ENCODE assay signal across 10 cellular contexts in genomic region chr9:133070500-133070961, GRCh38. TPM values are rescaled to one million over a fixed set of nuclear protein-coding genes. Genes with fewer than 3 reads are reported as not detected.
DNase-seq lines count a peak whose midpoint lies in the region; ATAC-seq, FAIRE-seq and TF ChIP-seq lines count a peak whose summit lies in the region.
"Not testable (repeated sequence)": the region's sequence is repeated elsewhere in the genome, so short reads cannot be mapped to it uniquely, and the experiment has no call there.
"Had no signal": no experiment of that assay in that cellular context is flagged by ENCODE, and none has a peak within 500 bp of the region (broad histone marks: within the 10 kb centered on the region; RNA-seq: fewer than 3 reads in every experiment).

No MANE protein-coding gene starts in this region.

- peak; percentile 95 for FAIRE-seq in bronchial epithelial cell (lab: Jason Lieb, UNC)
- not testable (repeated sequence) for FAIRE-seq in pancreas (lab: Jason Lieb, UNC)

- intact Hi-C loops in Panc1 (cut with micrococcal nuclease; ENCODE audit: unreplicated experiment) = loop anchor here (2.0 kb wide), 1 partner anchor 14 kb away; no protein-coding TSS in a partner anchor
- intact Hi-C loops in Right ventricle myocardium superior (cut with DNase I); pancreas (cut with DNase I); upper lobe of right lung (cut with DNase I): not testable (repeated sequence)

- in situ Hi-C loops in Panc1 (cut with HindIII; ENCODE audit: low pct_unique_long_range_greater_than_20kb, low sequenced_read_pairs) = not testable (repeated sequence)

- H3K36me3 Mint-ChIP-seq in activated T-helper 17 cell treated with anti-CD3 and anti-CD28 coated beads, Interleukin-2, amount 50 U/mL, for 72 hours (ENCODE audit: low read depth) = not testable (repeated sequence)
- peaks cover 12% of the 10 kb centered on the region for H3K36me3 Mint-ChIP-seq in stimulated activated effector memory CD8-positive, alpha-beta T cell treated with anti-CD3 and anti-CD28 coated beads, Interleukin-12 subunit alpha, Interleukin-12 subunit beta, amount 100 ng/mL, for 72 hours

- POLR2A ChIA-PET in Panc1 (lab: Charles Lee) = not testable (repeated sequence)

- not testable (repeated sequence) for H3K4me3 ChIP-seq in Panc1 (ENCODE audit: low read depth in 2 of 2, low read length in 2 of 2); bronchial epithelial cell (ENCODE audit: low read depth, low read length); pancreas; upper lobe of right lung

- H3K36me3 ChIP-seq in Panc1 (ENCODE audit: control insufficient read depth, insufficient read depth, low read length); bronchial epithelial cell (ENCODE audit: control insufficient read depth, insufficient read depth, low read length); upper lobe of right lung: not testable (repeated sequence)
- peaks cover 0 to 24% (median 9%) of the 10 kb centered on the region in 3 donors for H3K36me3 ChIP-seq in pancreas

- peak; percentile 46; the same call in 1 of the 2 replicates for ATAC-seq in Panc1
- ATAC-seq in activated T-helper 17 cell treated with anti-CD3 and anti-CD28 coated beads, Interleukin-2, amount 50 U/mL, for 72 hours (replicated peaks) = peak; percentile 14
- peak; percentile 19 for ATAC-seq in Right ventricle myocardium superior (ENCODE audit: poor library complexity)
- peak; percentile 33 for ATAC-seq in left lobe of liver
- ATAC-seq in pancreas = peak; percentile 12 to 28 (median 17)
- ATAC-seq in stimulated activated effector memory CD8-positive, alpha-beta T cell treated with anti-CD3 and anti-CD28 coated beads, Interleukin-12 subunit alpha, Interleukin-12 subunit beta, amount 100 ng/mL, for 72 hours = peak; percentile 31
- peak; percentile 12 for ATAC-seq in upper lobe of right lung

- not testable (repeated sequence) for H3K9me3 Mint-ChIP-seq in activated T-helper 17 cell treated with anti-CD3 and anti-CD28 coated beads, Interleukin-2, amount 50 U/mL, for 72 hours; stimulated activated effector memory CD8-positive, alpha-beta T cell treated with anti-CD3 and anti-CD28 coated beads, Interleukin-12 subunit alpha, Interleukin-12 subunit beta, amount 100 ng/mL, for 72 hours

- DNase-seq in Panc1 (ENCODE audit: low read depth, low spot score); bronchial epithelial cell (ENCODE audit: low read depth); Right ventricle myocardium superior; left lobe of liver (ENCODE audit: low spot score); stimulated activated effector memory CD8-positive, alpha-beta T cell treated with anti-CD3 and anti-CD28 coated beads, Interleukin-12 subunit alpha, Interleukin-12 subunit beta, amount 100 ng/mL, for 72 hours (ENCODE audit: low spot score in 2 of 2); upper lobe of right lung: not testable (repeated sequence)
- DNase-seq in pancreas = peak; percentile 65 to 90 (median 80)

- H3K4me3 Mint-ChIP-seq in activated T-helper 17 cell treated with anti-CD3 and anti-CD28 coated beads, Interleukin-2, amount 50 U/mL, for 72 hours; stimulated activated effector memory CD8-positive, alpha-beta T cell treated with anti-CD3 and anti-CD28 coated beads, Interleukin-12 subunit alpha, Interleukin-12 subunit beta, amount 100 ng/mL, for 72 hours: not testable (repeated sequence)

- H3K4me1 Mint-ChIP-seq in activated T-helper 17 cell treated with anti-CD3 and anti-CD28 coated beads, Interleukin-2, amount 50 U/mL, for 72 hours; stimulated activated effector memory CD8-positive, alpha-beta T cell treated with anti-CD3 and anti-CD28 coated beads, Interleukin-12 subunit alpha, Interleukin-12 subunit beta, amount 100 ng/mL, for 72 hours: not testable (repeated sequence)

- CTCF ChIA-PET in Panc1 (lab: Charles Lee) = not testable (repeated sequence)

- H3K9me3 ChIP-seq in Panc1 (ENCODE audit: control insufficient read depth, insufficient read depth, low read depth, low read length); pancreas; upper lobe of right lung: not testable (repeated sequence)

- BruUV-seq in Panc1 (replicated peaks; lab: Mats Ljungman, UMichigan) = not testable (repeated sequence)

- H3K4me1 ChIP-seq in Panc1 (ENCODE audit: control insufficient read depth, insufficient read depth, low read length); pancreas; upper lobe of right lung: not testable (repeated sequence)

- not testable (repeated sequence) for H3K27me3 Mint-ChIP-seq in activated T-helper 17 cell treated with anti-CD3 and anti-CD28 coated beads, Interleukin-2, amount 50 U/mL, for 72 hours

- not testable (repeated sequence) for H3K27ac ChIP-seq in Panc1 (ENCODE audit: low read length); upper lobe of right lung
- H3K27ac ChIP-seq in pancreas = peak overlapping the region in 1 of 4 donors; percentile 19

- not testable (repeated sequence) for TF ChIP-seq CTCF in Panc1 (IDR thresholded peaks at IDR 0.05); bronchial epithelial cell (IDR thresholded peaks at IDR 0.05; ENCODE audit: insufficient read depth, low read length, severe bottlenecking); pancreas (IDR thresholded peaks at IDR 0.05); upper lobe of right lung (IDR thresholded peaks at IDR 0.05)

- 38 to 49% methylated on average over 16 to 17 of the region's 17 CpGs for WGBS in pancreas, 2 donors

- not testable (repeated sequence) for H3K27ac Mint-ChIP-seq in activated T-helper 17 cell treated with anti-CD3 and anti-CD28 coated beads, Interleukin-2, amount 50 U/mL, for 72 hours; stimulated activated effector memory CD8-positive, alpha-beta T cell treated with anti-CD3 and anti-CD28 coated beads, Interleukin-12 subunit alpha, Interleukin-12 subunit beta, amount 100 ng/mL, for 72 hours

- not testable (repeated sequence) for H3K27me3 ChIP-seq in Panc1 (ENCODE audit: control insufficient read depth, insufficient read depth, low read length); bronchial epithelial cell (ENCODE audit: control insufficient read depth, insufficient read depth, low read length); pancreas; upper lobe of right lung

RNA-seq across cellular contexts. Expression of gene CEL, which starts 8.8 kb away (rescaled TPM):
- total RNA-seq in Panc1 (2021; ENCODE audit: unreplicated experiment) = 4.3 TPM
- 0.64 TPM for polyA plus RNA-seq in Panc1 (2012; ENCODE audit: insufficient read length)
- total RNA-seq in activated T-helper 17 cell treated with anti-CD3 and anti-CD28 coated beads, Interleukin-2, amount 50 U/mL, for 72 hours = 1 to 10 TPM; 1.2 to 4.2 TPM
- 0.53 and 1.3 TPM in 2 replicates for total RNA-seq in bronchial epithelial cell
- total RNA-seq in Right ventricle myocardium superior = 7.3 TPM
- 7.7 TPM for total RNA-seq in left lobe of liver
- over 10,000 TPM; 11,290 to 24,413 (median 19,239) TPM for total RNA-seq in pancreas
- polyA plus RNA-seq in pancreas = 1,000 to 10,000 TPM; 2,560 to 4,565 TPM
- total RNA-seq in upper lobe of right lung = 0.75 TPM
- polyA plus RNA-seq: CD14-positive monocyte; CD8-positive, alpha-beta memory T cell had no signal

RNA-seq across cellular contexts. Expression of gene GTF3C5, which starts 39.7 kb away (rescaled TPM):
- total RNA-seq in Panc1 (2021; ENCODE audit: unreplicated experiment) (47.7 TPM), bronchial epithelial cell (29.7 and 31.4 TPM in 2 replicates), Right ventricle myocardium superior (49.0 TPM), left lobe of liver (24.6 TPM), pancreas (10 to 100 TPM; 17.4 to 33.0 (median 23.2) TPM), upper lobe of right lung (41.7 TPM)
- polyA plus RNA-seq in Panc1 (2012; ENCODE audit: insufficient read length) = 52.8 TPM
- total RNA-seq in activated T-helper 17 cell treated with anti-CD3 and anti-CD28 coated beads, Interleukin-2, amount 50 U/mL, for 72 hours = 100 to 1,000 TPM in 1 of 2 donors, 10 to 100 TPM in 1; 83.3 to 118 TPM
- 10 to 100 TPM; 67.2 to 68.5 TPM for polyA plus RNA-seq in pancreas

RNA-seq across cellular contexts. Expression of gene RALGDS, which starts 50.5 kb away (rescaled TPM):
- 25.8 TPM for total RNA-seq in Panc1 (2021; ENCODE audit: unreplicated experiment)
- 47.7 TPM for polyA plus RNA-seq in Panc1 (2012; ENCODE audit: insufficient read length)
- 100 to 1,000 TPM; 101 to 156 TPM for total RNA-seq in activated T-helper 17 cell treated with anti-CD3 and anti-CD28 coated beads, Interleukin-2, amount 50 U/mL, for 72 hours
- 18.7 and 21.1 TPM in 2 replicates for total RNA-seq in bronchial epithelial cell
- 33.1 TPM for total RNA-seq in Right ventricle myocardium superior
- 4.7 TPM for total RNA-seq in left lobe of liver
- total RNA-seq in pancreas = 10 to 100 TPM; 16.1 to 31.9 (median 20.3) TPM
- 10 to 100 TPM; 56.0 to 69.7 TPM for polyA plus RNA-seq in pancreas
- 66.3 TPM for total RNA-seq in upper lobe of right lung

Comparison
In these comparisons a context has a peak if more than half of its experiments do, and no peak if none do; other contexts are left out.
1. RNA of gene CEL, which starts 8.8 kb away (total RNA-seq): 11,290 to 24,413 TPM in pancreas; 7.7 TPM in left lobe of liver (single experiment), 7.3 TPM in Right ventricle myocardium superior (single experiment), 4.3 TPM in Panc1 (single experiment), 1.2 to 4.2 TPM in activated T-helper 17 cell treated with anti-CD3 and anti-CD28 coated beads, Interleukin-2, amount 50 U/mL, for 72 hours, 0.75 TPM in upper lobe of right lung (single experiment) and 0.53 to 1.3 TPM in bronchial epithelial cell; every median in the first group is over 1,000 times any median in the second.
2. Peak in every context shown above with its lines, with median percentiles within 50 percentile points of each other: ATAC-seq.